In genomic region chr12:18969512-18969911, GRCh38 we compare ENCODE assay signal across 24 cellular contexts.
DNase-seq lines count a peak whose midpoint lies in the region; ATAC-seq, FAIRE-seq and TF ChIP-seq lines count a peak whose summit lies in the region.
"Had no signal": no experiment of that assay in that cellular context is flagged by ENCODE, and none has a peak within 500 bp of the region (broad histone marks: within the 10 kb centered on the region; RNA-seq: fewer than 3 reads in every experiment).

No MANE protein-coding gene starts in this region.

- no peak for TF ChIP-seq CTCF in HepG2 (CRISPR knock-in tag; IDR thresholded peaks at IDR 0.05)
- no peak for TF ChIP-seq CTCF in right lobe of liver (IDR thresholded peaks at IDR 0.05)
- TF ChIP-seq CTCF in K562 (IDR thresholded peaks at IDR 0.05 in 2 of 3, conservative IDR thresholded peaks at IDR 0.05 in 1 of 3; ENCODE audit: insufficient read depth in 2 of 3, low read depth in 1 of 3, low read length in 3 of 3) = no peak

- no peak for ATAC-seq in HepG2
- ATAC-seq in right lobe of liver = no peak
- no peak for ATAC-seq in K562
- ATAC-seq in HG03108 (IDR thresholded peaks at IDR 0.05; ENCODE audit: unreplicated experiment) = no peak
- ATAC-seq: GM12878 had no signal

- no peak overlapping the region for H3K4me3 ChIP-seq in HepG2 (replicated peaks in 1 of 3; ENCODE audit: insufficient read depth in 1 of 3, low read depth in 2 of 3, low read length in 3 of 3)
- H3K4me3 ChIP-seq in right lobe of liver = no peak overlapping the region
- H3K4me3 ChIP-seq in K562 = no peak overlapping the region
- H3K4me3 ChIP-seq: BLaER1, GM12878 had no signal

- CTCF ChIA-PET in HepG2 (lab: Yijun Ruan, JAX; ENCODE audit: low intra/inter-chr PET ratio, low total read pairs) (no interaction called here), K562 (lab: Yijun Ruan, JAX; ENCODE audit: low intra/inter-chr PET ratio) (no interaction called here)

- TF ChIP-seq RAD21 in HepG2 (CRISPR knock-in tag; IDR thresholded peaks at IDR 0.05) (no peak), K562 (CRISPR knock-in tag; conservative IDR thresholded peaks at IDR 0.05 in 1 of 2, IDR thresholded peaks at IDR 0.05 in 1 of 2) (no peak)

- BruUV-seq in HepG2 (replicated peaks; lab: Mats Ljungman, UMichigan) = no TSS peak
- no TSS peak for BruUV-seq in K562 (replicated peaks; lab: Mats Ljungman, UMichigan)

- H3K27ac ChIP-seq in HepG2 (ENCODE audit: extremely low read length, insufficient read depth, low read length) = no peak overlapping the region
- H3K27ac ChIP-seq in right lobe of liver = no peak overlapping the region
- no peak overlapping the region for H3K27ac ChIP-seq in K562 (ENCODE audit: extremely low read depth, low read depth, low read length)
- H3K27ac ChIP-seq: 22Rv1, BLaER1 had no signal

- no peak for TF ChIP-seq POLR2A in HepG2 (IDR thresholded peaks at IDR 0.05; ENCODE audit: insufficient read depth in 1 of 2, low read depth in 2 of 2, low read length in 2 of 2)
- TF ChIP-seq POLR2A in right lobe of liver (IDR thresholded peaks at IDR 0.05) = no peak
- no peak for TF ChIP-seq POLR2A in K562 (conservative IDR thresholded peaks at IDR 0.05)

- no peaks in the 10 kb centered on the region for H3K9me1 ChIP-seq in K562 (ENCODE audit: control insufficient read depth, insufficient read depth, low read length)

- no peak for TF ChIP-seq EP300 in HepG2 (IDR thresholded peaks at IDR 0.05; ENCODE audit: low read depth in 2 of 2, low read length in 2 of 2)
- TF ChIP-seq EP300 in HepG2 (CRISPR knock-in tag; IDR thresholded peaks at IDR 0.05; ENCODE audit: borderline replicate concordance) = no peak
- TF ChIP-seq EP300 in K562 (IDR thresholded peaks at IDR 0.05; ENCODE audit: low read length) = no peak

- in situ Hi-C loops in HepG2 (cut with HindIII; ENCODE audit: extremely low pct_ligation_motif_present, low pct_unique_long_range_greater_than_20kb) = no loop called here
- in situ Hi-C loops in K562 (cut with MboI) = no loop called here

- DNase-seq in HepG2 (ENCODE audit: low spot score) (no peak), right lobe of liver (no peak), K562 (ENCODE audit: extremely low read depth in 1 of 4, low spot score in 3 of 4) (no peak), NCI-H748 (lab: John Stamatoyannopoulos, UW; ENCODE audit: unreplicated experiment) (no peak)
- DNase-seq: ACHN; BE2C; C1 segment of cervical spinal cord; CD4-positive, alpha-beta memory T cell; CD4-positive, CD25-positive, alpha-beta regulatory T cell; CD8-positive, alpha-beta memory T cell; COR-L47; DMS 273 treated with DMSO at 0.1 percent for 48 hours; DMS153; DMS53; DMS79; DND-41; EL; GDM1 had no signal

- H3K4me2 ChIP-seq in HepG2 (ENCODE audit: low read depth, low read length) (no peak overlapping the region), K562 (ENCODE audit: insufficient read depth, low read length) (no peak overlapping the region)
- H3K4me2 ChIP-seq: BLaER1 had no signal

- H4K20me1 ChIP-seq in HepG2 (ENCODE audit: insufficient read depth, low read length) = no peaks in the 10 kb centered on the region
- no peaks in the 10 kb centered on the region for H4K20me1 ChIP-seq in K562 (replicated peaks; ENCODE audit: control insufficient read depth, insufficient read depth, low read length)
- H4K20me1 ChIP-seq: BLaER1 had no signal

- 4% methylated on average over 5 of the region's 5 CpGs for WGBS in HepG2 (ENCODE audit: low lambda C conversion rate)
- 44% methylated on average over 5 of the region's 5 CpGs for WGBS in right lobe of liver (ENCODE audit: insufficient coverage, low coverage, low lambda C conversion rate, missing lambda C conversion rate)
- WGBS in K562 (ENCODE audit: insufficient coverage, low coverage, missing lambda C conversion rate) = 11% methylated on average over 5 of the region's 5 CpGs

- H3K9ac ChIP-seq in HepG2 (ENCODE audit: insufficient read depth, low read depth, low read length) = no peak overlapping the region
- no peak overlapping the region for H3K9ac ChIP-seq in K562 (ENCODE audit: insufficient read depth in 1 of 2, low read depth in 2 of 2, low read length in 2 of 2)
- H3K9ac ChIP-seq: BLaER1 had no signal

- FAIRE-seq in HepG2 (lab: Jason Lieb, UNC) (no peak), K562 (lab: Jason Lieb, UNC) (no peak)
- FAIRE-seq: GM12878, GM12892, GM18507 had no signal

- H3K9me3 ChIP-seq in HepG2 (ENCODE audit: low read length) (no peaks in the 10 kb centered on the region), right lobe of liver (no peaks in the 10 kb centered on the region), K562 (replicated peaks; ENCODE audit: control insufficient read depth, insufficient read depth, low read depth, low read length) (no peaks in the 10 kb centered on the region)
- H3K9me3 ChIP-seq: BE2C, BLaER1 had no signal

- H3K4me1 ChIP-seq in HepG2 (ENCODE audit: insufficient read depth, low read length) (no peaks in the 10 kb centered on the region), right lobe of liver (no peaks in the 10 kb centered on the region), K562 (replicated peaks in 1 of 2; ENCODE audit: control insufficient read depth in 2 of 2, insufficient read depth in 2 of 2, low read length in 2 of 2) (no peaks in the 10 kb centered on the region)
- H3K4me1 ChIP-seq: BE2C, BLaER1 had no signal

- intact Hi-C loops in HepG2 (cut with micrococcal nuclease; ENCODE audit: unreplicated experiment) (no loop called here), right lobe of liver (cut with DNase I) (no loop called here), K562 (cut with micrococcal nuclease) (no loop called here)

- H3K79me2 ChIP-seq in HepG2 (ENCODE audit: insufficient read depth, low read length) (no peaks in the 10 kb centered on the region), K562 (ENCODE audit: control insufficient read depth, insufficient read depth, low read length) (no peaks in the 10 kb centered on the region)

- H3K27me3 ChIP-seq in HepG2 (ENCODE audit: control insufficient read depth in 1 of 2, insufficient read depth in 2 of 2, low read length in 2 of 2) (no peaks in the 10 kb centered on the region; a peak in 1 of 5 replicates), right lobe of liver (no peaks in the 10 kb centered on the region), K562 (ENCODE audit: control insufficient read depth in 2 of 2, insufficient read depth in 2 of 2, low read length in 2 of 2) (no peaks in the 10 kb centered on the region)
- H3K27me3 ChIP-seq: BE2C, BLaER1 had no signal

- POLR2A ChIA-PET in HepG2 (lab: Yijun Ruan, JAX) (no interaction called here), K562 (lab: Yijun Ruan, JAX) (no interaction called here)

- no peak overlapping the region for H2AFZ ChIP-seq in HepG2 (ENCODE audit: low read length)
- no peak overlapping the region for H2AFZ ChIP-seq in K562 (ENCODE audit: low read depth, low read length)

- H3K36me3 ChIP-seq in HepG2 (replicated peaks in 1 of 2; ENCODE audit: control insufficient read depth in 1 of 2, insufficient read depth in 2 of 2, low read length in 2 of 2) (no peaks in the 10 kb centered on the region), right lobe of liver (no peaks in the 10 kb centered on the region), K562 (ENCODE audit: control insufficient read depth, insufficient read depth, low read length) (no peaks in the 10 kb centered on the region)
- H3K36me3 ChIP-seq: BE2C, BLaER1 had no signal

TF ChIP-seq in HepG2, 621 proteins besides CTCF, POLR2A, EP300 and RAD21:
- TF ChIP-seq MAFF (IDR thresholded peaks at IDR 0.05; ENCODE audit: low read depth, low read length) = peak; percentile 46
- TF ChIP-seq ZNF576 (CRISPR knock-in tag; IDR thresholded peaks at IDR 0.05) = no peak
- peak; percentile 39 to 64; a peak in 3 of 4 replicates for TF ChIP-seq MAFK (conservative IDR thresholded peaks at IDR 0.05 in 1 of 2, IDR thresholded peaks at IDR 0.05 in 1 of 2; ENCODE audit: low read length in 2 of 2)
TF ChIP-seq in HepG2: peak in this region for 2.

TF ChIP-seq in K562, 482 proteins besides CTCF, POLR2A, EP300 and RAD21:
- no peak for TF ChIP-seq FOXM1 (IDR thresholded peaks at IDR 0.05; ENCODE audit: low read depth)
- TF ChIP-seq FOXM1 (CRISPR knock-in tag; IDR thresholded peaks at IDR 0.05; ENCODE audit: low read depth) = no peak
- TF ChIP-seq TEAD1 (CRISPR knock-in tag; IDR thresholded peaks at IDR 0.05) = no peak
- TF ChIP-seq ZNF316 (IDR thresholded peaks at IDR 0.05) = peak; percentile 30

Comparison
In these comparisons a context has a peak if more than half of its experiments do, and no peak if none do; other contexts are left out.
1. Of the 241 proteins assayed by ChIP-seq in both HepG2 and K562: peak only in HepG2: MAFF and MAFK; only in K562: none; in both: none; in neither: 239.